Comparison of ENCODE assay signal across 1 cellular context in the genomic region with DNA sequence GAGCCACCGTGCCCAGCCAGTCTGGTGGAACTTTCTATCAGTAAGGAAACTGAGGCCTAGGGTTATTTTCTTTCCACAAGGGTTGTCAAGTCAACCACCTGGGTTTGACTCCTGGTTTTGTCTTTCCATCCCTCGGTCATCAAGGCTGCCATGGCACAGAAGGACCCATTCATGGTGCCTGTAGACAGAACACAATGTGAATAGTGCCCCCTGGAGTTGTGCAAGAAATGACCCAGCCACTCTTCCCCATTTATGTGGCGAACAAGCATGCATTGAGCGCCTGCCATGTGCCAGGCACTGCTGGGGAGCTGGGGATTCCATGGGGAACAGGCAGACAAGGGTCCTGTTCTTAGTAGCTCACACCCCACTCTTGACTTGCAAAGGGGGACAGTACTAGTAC.
TF ChIP-seq lines count a peak whose summit lies in the region.

No MANE protein-coding gene starts in this region.

TF ChIP-seq in HepG2, 621 proteins besides CTCF, POLR2A, EP300 and RAD21:
- TF ChIP-seq NR1H2 (CRISPR knock-in tag; IDR thresholded peaks at IDR 0.05; ENCODE audit: borderline replicate concordance, low read depth) (no peak), ADNP (CRISPR knock-in tag; IDR thresholded peaks at IDR 0.05) (0 out of 2 replicates have a peak, but pooled peaks have one; percentile 54)
